ENCODE assay signal across 12 cellular contexts in genomic region chr12:111692575-111693210, GRCh38. TPM values are rescaled to one million over a fixed set of nuclear protein-coding genes. Genes with fewer than 3 reads are reported as not detected.
DNase-seq lines count a peak whose midpoint lies in the region; ATAC-seq, FAIRE-seq and TF ChIP-seq lines count a peak whose summit lies in the region.
"Had no signal": no experiment of that assay in that cellular context is flagged by ENCODE, and none has a peak within 500 bp of the region (broad histone marks: within the 10 kb centered on the region; RNA-seq: fewer than 3 reads in every experiment).

No MANE protein-coding gene starts in this region.

- peaks cover 2% of the 10 kb centered on the region for H3K27me3 Mint-ChIP-seq in endothelial cell (ENCODE audit: unreplicated experiment)
- peaks cover 0 to 2% (median 0%) of the 10 kb centered on the region in 3 donors for H3K27me3 Mint-ChIP-seq in immature natural killer cell (ENCODE audit: low read depth in 3 of 3)
- H3K27me3 Mint-ChIP-seq: activated CD4-positive, alpha-beta T cell treated with anti-CD3 and anti-CD28 coated beads, Interleukin-2, amount 10 ng/mL, durations not matched to agents 7 days and 5 days had no signal

- ATAC-seq in psoas muscle (no peak), GM21526 (IDR thresholded peaks at IDR 0.05; ENCODE audit: low FRiP score, unreplicated experiment) (no peak)

- H3K36me3 Mint-ChIP-seq in endothelial cell (ENCODE audit: low read depth, unreplicated experiment) (peaks cover 16% of the 10 kb centered on the region), immature natural killer cell (peaks cover 22 to 23% (median 22%) of the 10 kb centered on the region in 3 donors)

- H3K4me3 ChIP-seq in A673 (ENCODE audit: low read depth, low read length, poor library complexity, severe bottlenecking) = no peak overlapping the region
- no peak overlapping the region for H3K4me3 ChIP-seq in OCI-LY7 (ENCODE audit: low read depth, low read length, poor library complexity, severe bottlenecking)
- no peak overlapping the region for H3K4me3 ChIP-seq in psoas muscle
- H3K4me3 ChIP-seq in small intestine (ENCODE audit: low read depth in 1 of 2, low read length in 2 of 2) = no peak overlapping the region
- H3K4me3 ChIP-seq: skin epidermis had no signal

- H3K36me3 ChIP-seq in A673 (ENCODE audit: insufficient read depth, low read length, poor library complexity, severe bottlenecking) (peaks cover 7% of the 10 kb centered on the region), OCI-LY7 (ENCODE audit: insufficient read depth, low read length) (0 out of 2 replicates have a peak, but pooled peaks cover 8% of the 10 kb centered on the region), psoas muscle (ENCODE audit: insufficient read depth in 1 of 2, low read depth in 1 of 2) (peaks cover 2 to 52% of the 10 kb centered on the region in 2 donors), small intestine (ENCODE audit: control insufficient read depth in 2 of 2, insufficient read depth in 2 of 2, low read length in 2 of 2) (peaks cover 3 to 14% of the 10 kb centered on the region in 2 donors)

- no peak for FAIRE-seq in small intestine (lab: Jason Lieb, UNC)
- FAIRE-seq: frontal cortex had no signal

- H3K27ac Mint-ChIP-seq in endothelial cell (ENCODE audit: unreplicated experiment) (no peak overlapping the region), immature natural killer cell (no peak overlapping the region)
- H3K27ac Mint-ChIP-seq: activated CD4-positive, alpha-beta T cell treated with anti-CD3 and anti-CD28 coated beads, Interleukin-2, amount 10 ng/mL, durations not matched to agents 7 days and 5 days had no signal

- H2AFZ ChIP-seq in OCI-LY7 (ENCODE audit: low read length) = no peak overlapping the region

- H3K4me2 ChIP-seq in OCI-LY7 (ENCODE audit: low read length) = no peak overlapping the region

- no peaks in the 10 kb centered on the region for H3K79me2 ChIP-seq in OCI-LY7 (ENCODE audit: insufficient read depth, low read depth, low read length)

- H3K9me3 Mint-ChIP-seq in endothelial cell (ENCODE audit: unreplicated experiment) (no peaks in the 10 kb centered on the region), immature natural killer cell (no peaks in the 10 kb centered on the region)
- H3K9me3 Mint-ChIP-seq: activated CD4-positive, alpha-beta T cell treated with anti-CD3 and anti-CD28 coated beads, Interleukin-2, amount 10 ng/mL, durations not matched to agents 7 days and 5 days had no signal

- WGBS in psoas muscle, 3 donors = 88 to 92% (median 90%) methylated on average over 15 of the region's 15 CpGs
- 91 to 94% (median 93%) methylated on average over 15 of the region's 15 CpGs for WGBS in small intestine, 3 donors

- H3K4me3 Mint-ChIP-seq in endothelial cell (ENCODE audit: unreplicated experiment) = no peak overlapping the region
- no peak overlapping the region for H3K4me3 Mint-ChIP-seq in immature natural killer cell
- H3K4me3 Mint-ChIP-seq: activated CD4-positive, alpha-beta T cell treated with anti-CD3 and anti-CD28 coated beads, Interleukin-2, amount 10 ng/mL, durations not matched to agents 7 days and 5 days had no signal

- intact Hi-C loops in A673 (cut with micrococcal nuclease; ENCODE audit: unreplicated experiment) = no loop called here
- intact Hi-C loops in OCI-LY7 (cut with micrococcal nuclease; ENCODE audit: unreplicated experiment) = no loop called here
- intact Hi-C loops in psoas muscle (cut with DNase I) = no loop called here

- H3K9me3 ChIP-seq in A673 (ENCODE audit: low read depth, low read length, poor library complexity, severe bottlenecking) = no peaks in the 10 kb centered on the region
- H3K9me3 ChIP-seq in OCI-LY7 (ENCODE audit: low read length) = no peaks in the 10 kb centered on the region
- no peaks in the 10 kb centered on the region for H3K9me3 ChIP-seq in psoas muscle
- no peaks in the 10 kb centered on the region for H3K9me3 ChIP-seq in small intestine (ENCODE audit: control insufficient read depth, low read depth)

- H4K20me1 ChIP-seq in OCI-LY7 (ENCODE audit: insufficient read depth, low read length) = no peaks in the 10 kb centered on the region

- no peak overlapping the region for H3K27ac ChIP-seq in A673 (ENCODE audit: low read depth, low read length, poor library complexity, severe bottlenecking)
- no peak overlapping the region for H3K27ac ChIP-seq in OCI-LY7 (ENCODE audit: low read depth, low read length, poor library complexity, severe bottlenecking)
- no peak overlapping the region for H3K27ac ChIP-seq in psoas muscle
- H3K27ac ChIP-seq in small intestine (ENCODE audit: low read depth in 1 of 2, low read length in 1 of 2) = no peak overlapping the region
- H3K27ac ChIP-seq: skin epidermis had no signal

- H3K4me1 ChIP-seq in A673 (ENCODE audit: insufficient read depth, low read length, poor library complexity, severe bottlenecking) = no peaks in the 10 kb centered on the region
- H3K4me1 ChIP-seq in OCI-LY7 (ENCODE audit: insufficient read depth, low read length, poor library complexity, severe bottlenecking) = peaks cover under 1% of the 10 kb centered on the region
- peaks cover 4% of the 10 kb centered on the region for H3K4me1 ChIP-seq in psoas muscle
- H3K4me1 ChIP-seq in small intestine (ENCODE audit: control insufficient read depth in 2 of 2, insufficient read depth in 1 of 2, low read depth in 1 of 2, low read length in 1 of 2) = no peaks in the 10 kb centered on the region

- TF ChIP-seq CTCF in A673 (conservative IDR thresholded peaks at IDR 0.05; ENCODE audit: low read depth, low read length) = peak; percentile 31; the same call in 1 of the 2 replicates
- peak; percentile 70 for TF ChIP-seq CTCF in OCI-LY7 (conservative IDR thresholded peaks at IDR 0.05; ENCODE audit: low read length)
- peak; percentile 26 for TF ChIP-seq CTCF in endothelial cell (IDR thresholded peaks at IDR 0.05; ENCODE audit: unreplicated experiment)
- TF ChIP-seq CTCF in psoas muscle (IDR thresholded peaks at IDR 0.05) = no peak

- CTCF ChIA-PET in A673 (lab: Charles Lee) = interaction anchor here (1.5 kb wide), 1 partner anchor 120 kb away, joined by 8 read pairs; no protein-coding TSS in a partner anchor
- CTCF ChIA-PET in OCI-LY7 (lab: Charles Lee; ENCODE audit: unreplicated experiment) = interaction anchor here (0.7 kb wide), 1 partner anchor 69 kb away, joined by 4 read pairs; no protein-coding TSS in a partner anchor

- H3K27me3 ChIP-seq in A673 (replicated peaks; ENCODE audit: insufficient read depth, low read depth, low read length, poor library complexity) = no peaks in the 10 kb centered on the region
- no peaks in the 10 kb centered on the region for H3K27me3 ChIP-seq in psoas muscle (ENCODE audit: insufficient read depth in 3 of 3, low read length in 2 of 3)
- H3K27me3 ChIP-seq in small intestine (ENCODE audit: control insufficient read depth in 2 of 2, insufficient read depth in 2 of 2, low read length in 2 of 2) = no peaks in the 10 kb centered on the region

- BruUV-seq in A673 (replicated peaks; lab: Mats Ljungman, UMichigan) = no TSS peak
- no TSS peak for BruUV-seq in OCI-LY7 (replicated peaks; lab: Mats Ljungman, UMichigan)

- H3K4me1 Mint-ChIP-seq in endothelial cell (ENCODE audit: unreplicated experiment) (no peaks in the 10 kb centered on the region), immature natural killer cell (peaks cover 0 to 2% of the 10 kb centered on the region in 2 donors)

- POLR2A ChIA-PET in A673 (lab: Charles Lee; ENCODE audit: low non-redundant PET) (no interaction called here), OCI-LY7 (lab: Charles Lee) (interaction anchor here (0.5 to 0.9 kb wide), 2 partner anchors 38 to 61 kb away, joined by 3 read pairs; no protein-coding TSS in a partner anchor)

- DNase-seq in A673 (ENCODE audit: low spot score) = peak; percentile 34
- peak; percentile 41 for DNase-seq in ELR (ENCODE audit: low read depth)
- DNase-seq in OCI-LY7 (ENCODE audit: low spot score) = peak; percentile 23
- DNase-seq in endothelial cell (ENCODE audit: low spot score) = peak; percentile 28
- DNase-seq in psoas muscle = no peak
- DNase-seq in immature natural killer cell = no peak
- DNase-seq in small intestine = no peak
- DNase-seq: activated CD4-positive, alpha-beta T cell treated with anti-CD3 and anti-CD28 coated beads, Interleukin-2, amount 10 ng/mL, durations not matched to agents 7 days and 5 days; midbrain had no signal

- no peaks in the 10 kb centered on the region for H3K9me2 ChIP-seq in OCI-LY7 (ENCODE audit: insufficient read depth, low read length)

RNA-seq across cellular contexts. Expression of gene ACAD10, which starts 6.8 kb away (rescaled TPM):
- total RNA-seq in A673 (2021) = 32.9 and 38.8 TPM in 2 replicates
- 13.1 and 15.0 TPM in 2 replicates for total RNA-seq in OCI-LY7 (2014; rRNA removed; shearing (Covaris generic))
- total RNA-seq in OCI-LY7 (2022) = 33.1 and 35.3 TPM in 2 replicates
- 26.8 TPM for total RNA-seq in endothelial cell (ENCODE audit: unreplicated experiment)
- 10 to 100 TPM in 3 of 4 donors, 1 to 10 TPM in 1; 7.5 to 20.2 (median 12.1) TPM for total RNA-seq in psoas muscle
- 10 to 100 TPM in 1 of 3 donors, 1 to 10 TPM in 2; 6.0 to 15.3 (median 6.7) TPM for polyA plus RNA-seq in psoas muscle
- polyA plus RNA-seq in immature natural killer cell = 1 to 10 TPM; 6.3 to 9.1 (median 7.9) TPM
- polyA plus RNA-seq in small intestine = 10 to 100 TPM; 20.2 to 42.5 (median 28.4) TPM

RNA-seq across cellular contexts. Expression of gene BRAP, which starts 6.9 kb away (rescaled TPM):
- total RNA-seq in A673 (2021) (23.6 and 23.9 TPM in 2 replicates), OCI-LY7 (2022) (19.7 and 22.7 TPM in 2 replicates), endothelial cell (ENCODE audit: unreplicated experiment) (22.0 TPM), psoas muscle (10 to 100 TPM; 18.3 to 29.6 (median 22.1) TPM)
- 14.2 and 15.4 TPM in 2 replicates for total RNA-seq in OCI-LY7 (2014; rRNA removed; shearing (Covaris generic))
- polyA plus RNA-seq in psoas muscle (10 to 100 TPM; 13.5 to 34.6 (median 13.9) TPM), immature natural killer cell (10 to 100 TPM; 11.7 to 23.6 (median 15.0) TPM), small intestine (1 to 10 TPM; 7.8 to 9.4 (median 8.1) TPM)

Comparison
In these comparisons a context has a peak if more than half of its experiments do, and no peak if none do; other contexts are left out.
1. DNase-seq: peak in A673 (single experiment), ELR (single experiment), OCI-LY7 (single experiment) and endothelial cell (single experiment); none in psoas muscle (0 of 2), immature natural killer cell (0 of 3) and small intestine (single experiment).